ENCODE assay signal across 8 cellular contexts in the genomic region with DNA sequence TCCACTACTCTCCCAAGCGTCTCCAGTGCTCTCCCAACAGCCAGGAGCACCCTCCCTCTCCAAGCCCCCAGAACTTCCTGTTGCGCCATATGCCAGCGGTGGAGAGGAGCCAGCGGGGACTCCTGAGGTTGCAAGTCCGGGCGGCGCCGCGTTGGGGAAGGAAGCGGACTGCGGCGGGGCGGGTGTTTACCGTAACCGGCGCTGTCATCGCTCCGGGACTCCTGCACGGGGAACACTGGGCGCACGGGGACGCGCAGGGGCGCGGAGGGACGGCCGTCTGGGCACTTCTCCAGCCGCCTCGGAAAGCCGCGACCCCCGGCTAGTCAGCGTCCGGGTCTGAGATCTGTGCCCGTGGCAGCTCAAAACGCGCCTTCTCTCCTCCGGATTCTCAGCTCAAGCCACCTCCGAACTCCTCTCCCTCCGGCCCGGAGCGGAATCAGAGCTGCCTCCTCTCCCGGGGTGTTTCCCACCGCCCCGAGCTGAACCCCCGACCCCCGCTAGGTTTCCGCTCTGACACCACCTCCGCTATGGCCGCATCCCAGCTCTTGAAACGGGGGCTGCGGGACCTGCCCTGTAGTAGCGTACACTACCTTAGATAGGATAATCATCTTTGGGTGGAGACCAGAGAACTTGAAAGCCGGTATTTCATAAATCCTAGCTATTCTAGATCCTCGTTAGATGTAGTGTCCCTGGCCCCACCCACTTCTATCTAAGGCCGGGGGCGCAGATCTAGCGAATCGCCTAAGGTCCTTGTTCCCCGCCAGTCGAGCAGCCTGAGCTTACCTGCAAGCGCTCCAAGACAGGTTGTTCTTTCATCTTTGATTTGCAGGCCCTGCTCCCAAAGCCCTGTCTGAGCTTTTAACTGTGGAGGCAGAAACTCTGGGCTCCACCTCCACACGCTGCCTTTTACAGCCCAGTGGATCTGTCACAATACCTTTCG. TPM values are rescaled to one million over a fixed set of nuclear protein-coding genes. Genes with fewer than 3 reads are reported as not detected.
DNase-seq lines count a peak whose midpoint lies in the region; ATAC-seq and TF ChIP-seq lines count a peak whose summit lies in the region.

A gene with protein sequence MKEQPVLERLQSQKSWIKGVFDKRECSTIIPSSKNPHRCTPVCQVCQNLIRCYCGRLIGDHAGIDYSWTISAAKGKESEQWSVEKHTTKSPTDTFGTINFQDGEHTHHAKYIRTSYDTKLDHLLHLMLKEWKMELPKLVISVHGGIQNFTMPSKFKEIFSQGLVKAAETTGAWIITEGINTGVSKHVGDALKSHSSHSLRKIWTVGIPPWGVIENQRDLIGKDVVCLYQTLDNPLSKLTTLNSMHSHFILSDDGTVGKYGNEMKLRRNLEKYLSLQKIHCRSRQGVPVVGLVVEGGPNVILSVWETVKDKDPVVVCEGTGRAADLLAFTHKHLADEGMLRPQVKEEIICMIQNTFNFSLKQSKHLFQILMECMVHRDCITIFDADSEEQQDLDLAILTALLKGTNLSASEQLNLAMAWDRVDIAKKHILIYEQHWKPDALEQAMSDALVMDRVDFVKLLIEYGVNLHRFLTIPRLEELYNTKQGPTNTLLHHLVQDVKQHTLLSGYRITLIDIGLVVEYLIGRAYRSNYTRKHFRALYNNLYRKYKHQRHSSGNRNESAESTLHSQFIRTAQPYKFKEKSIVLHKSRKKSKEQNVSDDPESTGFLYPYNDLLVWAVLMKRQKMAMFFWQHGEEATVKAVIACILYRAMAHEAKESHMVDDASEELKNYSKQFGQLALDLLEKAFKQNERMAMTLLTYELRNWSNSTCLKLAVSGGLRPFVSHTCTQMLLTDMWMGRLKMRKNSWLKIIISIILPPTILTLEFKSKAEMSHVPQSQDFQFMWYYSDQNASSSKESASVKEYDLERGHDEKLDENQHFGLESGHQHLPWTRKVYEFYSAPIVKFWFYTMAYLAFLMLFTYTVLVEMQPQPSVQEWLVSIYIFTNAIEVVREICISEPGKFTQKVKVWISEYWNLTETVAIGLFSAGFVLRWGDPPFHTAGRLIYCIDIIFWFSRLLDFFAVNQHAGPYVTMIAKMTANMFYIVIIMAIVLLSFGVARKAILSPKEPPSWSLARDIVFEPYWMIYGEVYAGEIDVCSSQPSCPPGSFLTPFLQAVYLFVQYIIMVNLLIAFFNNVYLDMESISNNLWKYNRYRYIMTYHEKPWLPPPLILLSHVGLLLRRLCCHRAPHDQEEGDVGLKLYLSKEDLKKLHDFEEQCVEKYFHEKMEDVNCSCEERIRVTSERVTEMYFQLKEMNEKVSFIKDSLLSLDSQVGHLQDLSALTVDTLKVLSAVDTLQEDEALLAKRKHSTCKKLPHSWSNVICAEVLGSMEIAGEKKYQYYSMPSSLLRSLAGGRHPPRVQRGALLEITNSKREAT (N-terminal part only) (minus strand): TSS at position 881 of the 940 bp plus-strand sequence. CDS start 65 bp downstream, at position 816.

- peak within 1 kb of the TSS; percentile 85 to 95 for H3K4me3 Mint-ChIP-seq in stimulated activated naive CD8-positive, alpha-beta T cell treated with anti-CD3 and anti-CD28 coated beads, Interleukin-15, amount 100 ng/mL, for 72 hours

- peaks cover 66% of the 10 kb centered on the region for H3K27me3 Mint-ChIP-seq in stimulated activated naive CD8-positive, alpha-beta T cell treated with anti-CD3 and anti-CD28 coated beads, Interleukin-15, amount 100 ng/mL, for 72 hours

- no peaks in the 10 kb centered on the region for H3K79me2 ChIP-seq in HCT116 (ENCODE audit: insufficient read depth, low read length)

- H3K4me2 ChIP-seq in BLaER1 (peak within 1 kb of the TSS; percentile 77), HCT116 (ENCODE audit: low read length) (peak within 1 kb of the TSS; percentile 76)

- RAD21 ChIA-PET in HCT116 (lab: Charles Lee; ENCODE audit: low non-redundant PET in 1 of 2, low total read pairs in 2 of 2, uncharacterized antibody in 2 of 2, unreplicated experiment in 2 of 2), result no interaction called here

- no peak for TF ChIP-seq CTCF in HCT116 (IDR thresholded peaks at IDR 0.05 in 2 of 3, conservative IDR thresholded peaks at IDR 0.05 in 1 of 3; ENCODE audit: borderline replicate concordance in 1 of 3, insufficient read depth in 1 of 3, low read depth in 2 of 3, low read length in 2 of 3)
- TF ChIP-seq CTCF in esophagus squamous epithelium (IDR thresholded peaks at IDR 0.05), result no peak

- H3K36me3 ChIP-seq in BLaER1 (no peaks in the 10 kb centered on the region), HCT116 (ENCODE audit: control insufficient read depth in 1 of 2, insufficient read depth in 2 of 2, low read length in 2 of 2) (no peaks in the 10 kb centered on the region), esophagus squamous epithelium (no peaks in the 10 kb centered on the region), mucosa of stomach (ENCODE audit: control insufficient read depth, insufficient read depth, low read length) (no peaks in the 10 kb centered on the region)

- ATAC-seq in HCT116, result peak; percentile 83
- peak; percentile 76 for ATAC-seq in stimulated activated naive CD8-positive, alpha-beta T cell treated with anti-CD3 and anti-CD28 coated beads, Interleukin-15, amount 100 ng/mL, for 72 hours
- no peak for ATAC-seq in HG02884 (IDR thresholded peaks at IDR 0.05; ENCODE audit: unreplicated experiment)

- H4K20me1 ChIP-seq in BLaER1 (no peaks in the 10 kb centered on the region), HCT116 (ENCODE audit: insufficient read depth) (no peaks in the 10 kb centered on the region)

- TF ChIP-seq POLR2A in HCT116 (IDR thresholded peaks at IDR 0.05; ENCODE audit: borderline replicate concordance, extremely low read depth, insufficient read depth, insufficient read length) (no peak), esophagus squamous epithelium (IDR thresholded peaks at IDR 0.05) (peak in 2 of 4 donors; percentile 20 to 41)

- H3K9me3 ChIP-seq in BLaER1 (no peaks in the 10 kb centered on the region), HCT116 (ENCODE audit: control insufficient read depth in 1 of 2, insufficient read depth in 1 of 2, low read depth in 1 of 2, low read length in 2 of 2) (no peaks in the 10 kb centered on the region), esophagus squamous epithelium (no peaks in the 10 kb centered on the region), mucosa of stomach (ENCODE audit: control insufficient read depth, low read length) (no peaks in the 10 kb centered on the region)

- intact Hi-C loops in HCT116 (cut with micrococcal nuclease) (no loop called here), esophagus squamous epithelium (cut with DNase I) (no loop called here)

- peaks cover 8% of the 10 kb centered on the region; the same call in 1 of the 2 replicates for H3K4me1 ChIP-seq in BLaER1
- H3K4me1 ChIP-seq in HCT116 (ENCODE audit: control insufficient read depth in 1 of 2, insufficient read depth in 2 of 2, low read length in 2 of 2), result peaks cover 0 to 14% of the 10 kb centered on the region in 2 experiments; a peak in 3 of 4 replicates
- H3K4me1 ChIP-seq in esophagus squamous epithelium, result peaks cover 0 to 20% (median 4%) of the 10 kb centered on the region in 3 donors
- H3K4me1 ChIP-seq in mucosa of stomach (ENCODE audit: control insufficient read depth, insufficient read depth, low read length), result no peaks in the 10 kb centered on the region

- peak; percentile 42 for DNase-seq in HCT116 (ENCODE audit: low read depth, low spot score)
- peak; percentile 57 for DNase-seq in NCI-H510A (lab: John Stamatoyannopoulos, UW)
- DNase-seq in activated CD8-positive, alpha-beta memory T cell treated with anti-CD3 and anti-CD28 coated beads, Interleukin-2, amount 50 U/mL, for 48 hours, result peak; percentile 78
- peak; percentile 22 for DNase-seq in esophagus squamous epithelium (lab: John Stamatoyannopoulos, UW)
- DNase-seq in stimulated activated naive CD8-positive, alpha-beta T cell treated with anti-CD3 and anti-CD28 coated beads, Interleukin-15, amount 100 ng/mL, for 72 hours, result peak; percentile 19 to 21

- peak within 1 kb of the TSS in 1 of 2 donors; percentile 33 for H3K27ac Mint-ChIP-seq in stimulated activated naive CD8-positive, alpha-beta T cell treated with anti-CD3 and anti-CD28 coated beads, Interleukin-15, amount 100 ng/mL, for 72 hours

- H3K27me3 ChIP-seq in BLaER1, result peaks cover 16% of the 10 kb centered on the region
- H3K27me3 ChIP-seq in HCT116 (ENCODE audit: insufficient read depth, low read length), result no peaks in the 10 kb centered on the region
- H3K27me3 ChIP-seq in esophagus squamous epithelium, result peaks cover 0 to 18% (median 0%) of the 10 kb centered on the region in 4 donors
- peaks cover 15% of the 10 kb centered on the region for H3K27me3 ChIP-seq in mucosa of stomach (ENCODE audit: control insufficient read depth, insufficient read depth, low read length)

- peak within 1 kb of the TSS; percentile 86 for H2AFZ ChIP-seq in HCT116 (ENCODE audit: low read depth, low read length, poor library complexity, severe bottlenecking)

- no TSS peak for BruUV-seq in HCT116 (replicated peaks; lab: Mats Ljungman, UMichigan)

- TF ChIP-seq RAD21 in HCT116 (IDR thresholded peaks at IDR 0.05; ENCODE audit: low read depth), result no peak

- POLR2A ChIA-PET in HCT116 (lab: Charles Lee), result interaction anchor here (1.3 kb wide), 1 partner anchor 141 kb away, joined by 3 read pairs; a partner anchor contains a TSS

- H3K27ac ChIP-seq in BLaER1 (peak within 1 kb of the TSS; percentile 35; the same call in 1 of the 2 replicates), HCT116 (ENCODE audit: low read depth, low read length) (peak within 1 kb of the TSS; percentile 45), esophagus squamous epithelium (peak within 1 kb of the TSS; percentile 69 to 88 (median 84))

- CTCF ChIA-PET in HCT116 (lab: Charles Lee), result interaction anchor here (0.7 to 1.7 kb wide), 4 partner anchors 65 to 141 kb away, joined by 3 to 7 read pairs (median 3); a partner anchor contains a TSS

- no peaks in the 10 kb centered on the region for H3K9me2 ChIP-seq in HCT116 (ENCODE audit: insufficient read depth)

- H3K4me3 ChIP-seq in BLaER1 (peak within 1 kb of the TSS; percentile 73), HCT116 (replicated peaks in 1 of 2; ENCODE audit: low read depth in 1 of 2, low read length in 2 of 2) (peak within 1 kb of the TSS; percentile 65 to 77), esophagus squamous epithelium (peak within 1 kb of the TSS; percentile 51 to 85 (median 63)), mucosa of stomach (ENCODE audit: low read length) (peak within 1 kb of the TSS; percentile 58)

- H3K9ac ChIP-seq in BLaER1 (peak within 1 kb of the TSS; percentile 73), HCT116 (ENCODE audit: low read length) (peak within 1 kb of the TSS; percentile 30), mucosa of stomach (ENCODE audit: low read length) (peak within 1 kb of the TSS; percentile 56)

- 2 to 7% methylated on average over 19 to 34 of the region's 64 CpGs for WGBS in esophagus squamous epithelium, 2 donors

- H3K4me1 Mint-ChIP-seq in stimulated activated naive CD8-positive, alpha-beta T cell treated with anti-CD3 and anti-CD28 coated beads, Interleukin-15, amount 100 ng/mL, for 72 hours, result peaks cover 17% of the 10 kb centered on the region

- peaks cover 9 to 10% of the 10 kb centered on the region in 2 donors for H3K9me3 Mint-ChIP-seq in stimulated activated naive CD8-positive, alpha-beta T cell treated with anti-CD3 and anti-CD28 coated beads, Interleukin-15, amount 100 ng/mL, for 72 hours

TF ChIP-seq in HCT116, 20 proteins besides CTCF, POLR2A, EP300 and RAD21 (continues in another document):
- TF ChIP-seq EGR1 (IDR thresholded peaks at IDR 0.05; ENCODE audit: low read depth), result no peak

RNA-seq across cellular contexts. Expression of the gene that starts here (rescaled TPM):
- total RNA-seq in HCT116 (2021; ENCODE audit: unreplicated experiment) (0.44 TPM), esophagus squamous epithelium (1 to 10 TPM in 2 of 4 donors, under 1 TPM in 2; 0.27 to 1.6 (median 1.2) TPM)
- 0.18 and 0.21 TPM in 2 replicates for polyA plus RNA-seq in HCT116 (2012)

Comparison
In these comparisons a context has a peak if more than half of its experiments do, and no peak if none do; other contexts are left out.
1. Peak in DNase-seq, ATAC-seq, H3K4me3 ChIP-seq, H3K27ac ChIP-seq, H3K9ac ChIP-seq and H3K4me2 ChIP-seq in HCT116; RNA of the gene not detected or under 1 TPM.
2. DNase-seq: peak in every context shown above with its lines; median percentile 78 in activated CD8-positive, alpha-beta memory T cell treated with anti-CD3 and anti-CD28 coated beads, Interleukin-2, amount 50 U/mL, for 48 hours; 57 in NCI-H510A; 42 in HCT116; 22 in esophagus squamous epithelium; 20 in stimulated activated naive CD8-positive, alpha-beta T cell treated with anti-CD3 and anti-CD28 coated beads, Interleukin-15, amount 100 ng/mL, for 72 hours.